ENCODE assay signal across 23 cellular contexts in genomic region chr13:65540064-65540635, GRCh38.
A peak's percentile ranks its signal among the peaks of the same experiment; 100 is the strongest.
DNase-seq lines count a peak whose midpoint lies in the region; ATAC-seq and TF ChIP-seq lines count a peak whose summit lies in the region.
"Had no signal": no experiment of that assay in that cellular context is flagged by ENCODE, and none has a peak within 500 bp of the region (broad histone marks: within the 10 kb centered on the region; RNA-seq: fewer than 3 reads in every experiment).

No MANE protein-coding gene starts in this region.

- TF ChIP-seq CTCF in fibroblast of mammary gland (conservative IDR thresholded peaks at IDR 0.05; ENCODE audit: control insufficient read depth, insufficient read depth, low read depth, low read length): no peak

- no peaks in the 10 kb centered on the region for H3K36me3 Mint-ChIP-seq in T-helper 17 cell (ENCODE audit: low read depth)
- H3K36me3 Mint-ChIP-seq: CD4-positive, CD25-positive, alpha-beta regulatory T cell; neural progenitor cell; stimulated activated naive B cell treated with anti-CD40 and anti-IgM and Interleukin-4, amounts not matched to agents 10 μg/mL and 1 μg/mL and 100 μg/mL, for 72 hours had no signal

- H3K4me3 Mint-ChIP-seq in T-helper 17 cell: no peak overlapping the region
- H3K4me3 Mint-ChIP-seq: activated T-cell treated with anti-CD3 and anti-CD28 coated beads, Interleukin-2, amount 50 U/mL, for 4 hours; CD4-positive, CD25-positive, alpha-beta regulatory T cell; neural progenitor cell; stimulated activated naive B cell treated with anti-CD40 and anti-IgM and Interleukin-4, amounts not matched to agents 10 μg/mL and 1 μg/mL and 100 μg/mL, for 72 hours had no signal

- ATAC-seq in GM19035 (IDR thresholded peaks at IDR 0.05; ENCODE audit: unreplicated experiment): no peak
- no peak for ATAC-seq in T-helper 17 cell
- ATAC-seq in GM21786 (IDR thresholded peaks at IDR 0.05; ENCODE audit: unreplicated experiment): no peak
- ATAC-seq: activated T-cell treated with anti-CD3 and anti-CD28 coated beads, Interleukin-2, amount 50 U/mL, for 4 hours; heart right ventricle; left ventricle myocardium superior; stimulated activated naive B cell treated with anti-CD40 and anti-IgM and Interleukin-4, amounts not matched to agents 10 μg/mL and 1 μg/mL and 100 μg/mL, for 72 hours had no signal

- no peak overlapping the region for H3K27ac Mint-ChIP-seq in T-helper 17 cell
- H3K27ac Mint-ChIP-seq: CD4-positive, CD25-positive, alpha-beta regulatory T cell; neural progenitor cell; stimulated activated naive B cell treated with anti-CD40 and anti-IgM and Interleukin-4, amounts not matched to agents 10 μg/mL and 1 μg/mL and 100 μg/mL, for 72 hours had no signal

- DNase-seq in AG08395 (ENCODE audit: low spot score) (peak; percentile 2), HPDE6-E6E7 (ENCODE audit: extremely low spot score) (peak; percentile 3), SK-N-DZ (ENCODE audit: low spot score) (peak; percentile 35), fibroblast of mammary gland (ENCODE audit: low read depth) (peak; percentile 78), NCI-H128 (lab: John Stamatoyannopoulos, UW; ENCODE audit: unreplicated experiment) (no peak), T-helper 17 cell (no peak)
- DNase-seq: activated CD8-positive, alpha-beta memory T cell treated with anti-CD3 and anti-CD28 coated beads for 24 hours; activated naive CD4-positive, alpha-beta T cell treated with anti-CD3 and anti-CD28 coated beads, Interleukin-2, amount 50 U/mL, for 16 hours; activated T-cell treated with anti-CD3 and anti-CD28 coated beads, Interleukin-2, amount 50 U/mL, for 4 hours; CD4-positive, CD25-positive, alpha-beta regulatory T cell; DMS53; H7; heart right ventricle; IMR-90; left ventricle myocardium superior; NCI-H187; NCI-H226; stimulated activated naive B cell treated with anti-CD40 and anti-IgM and Interleukin-4, amounts not matched to agents 10 μg/mL and 1 μg/mL and 100 μg/mL, for 72 hours; SW 1271 had no signal

- no peaks in the 10 kb centered on the region for H3K9me3 ChIP-seq in T-helper 17 cell (ENCODE audit: control insufficient read depth, low read length, poor library complexity, severe bottlenecking)
- H3K9me3 ChIP-seq: thoracic aorta had no signal

- H3K4me3 ChIP-seq in fibroblast of mammary gland (ENCODE audit: control insufficient read depth, low read depth, low read length): no peak overlapping the region
- H3K4me3 ChIP-seq: heart right ventricle, neural progenitor cell, thoracic aorta had no signal

- no peaks in the 10 kb centered on the region for H3K4me1 Mint-ChIP-seq in T-helper 17 cell
- H3K4me1 Mint-ChIP-seq: CD4-positive, CD25-positive, alpha-beta regulatory T cell; neural progenitor cell; stimulated activated naive B cell treated with anti-CD40 and anti-IgM and Interleukin-4, amounts not matched to agents 10 μg/mL and 1 μg/mL and 100 μg/mL, for 72 hours had no signal

- H3K27me3 Mint-ChIP-seq in T-helper 17 cell: no peaks in the 10 kb centered on the region
- H3K27me3 Mint-ChIP-seq: CD4-positive, CD25-positive, alpha-beta regulatory T cell; stimulated activated naive B cell treated with anti-CD40 and anti-IgM and Interleukin-4, amounts not matched to agents 10 μg/mL and 1 μg/mL and 100 μg/mL, for 72 hours had no signal

Comparison
In these comparisons a context has a peak if more than half of its experiments do, and no peak if none do; other contexts are left out.
1. DNase-seq: peak in AG08395 (single experiment), HPDE6-E6E7 (single experiment), SK-N-DZ (single experiment) and fibroblast of mammary gland (single experiment); none in NCI-H128 (single experiment) and T-helper 17 cell (0 of 3).